In the genomic region with DNA sequence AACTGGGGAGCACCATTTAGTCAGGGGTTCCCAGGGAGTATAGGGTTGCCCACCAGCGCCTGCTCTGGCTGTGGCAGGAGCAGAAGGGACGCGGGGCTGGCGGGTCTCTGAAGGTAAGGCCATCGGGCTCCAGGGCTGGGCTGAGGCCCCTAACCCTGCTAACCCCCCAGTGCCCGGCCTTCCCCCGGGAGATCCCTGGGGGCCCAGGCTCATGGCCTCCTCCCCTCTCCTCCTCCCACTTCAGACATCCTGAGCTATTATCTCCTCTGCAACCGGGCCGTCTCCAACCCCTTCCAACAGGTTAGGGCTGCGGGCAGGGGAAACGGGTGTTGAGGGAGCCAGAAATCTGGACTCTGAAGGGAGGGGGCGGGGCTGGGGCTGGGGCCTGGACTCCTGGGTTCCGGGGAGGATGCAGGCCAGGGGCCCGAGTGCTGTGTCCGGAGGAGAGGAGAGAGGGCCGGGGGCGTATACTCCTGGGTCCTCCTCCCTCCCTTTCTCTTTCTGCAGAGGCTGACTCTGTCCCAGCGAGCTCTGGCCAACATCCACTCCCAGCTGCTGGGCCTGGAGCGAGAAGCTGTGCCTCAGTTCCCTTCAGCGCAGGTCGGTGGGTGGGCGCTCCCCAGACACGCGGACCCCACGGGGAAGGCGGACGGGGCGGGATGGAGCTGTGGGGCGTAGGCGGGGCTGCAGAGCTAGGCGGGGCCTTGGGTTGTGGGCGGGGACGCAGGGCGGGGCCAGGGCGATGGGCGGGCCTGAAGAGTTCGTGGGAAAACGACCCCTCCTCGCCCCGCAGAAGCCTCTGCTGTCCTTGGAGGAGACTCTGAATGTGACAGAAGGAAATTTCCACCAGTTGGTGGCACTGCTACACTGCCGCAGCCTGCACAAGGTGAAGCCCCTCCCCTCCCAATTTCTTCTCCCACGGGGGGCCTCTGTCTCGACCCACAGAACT, we compare ENCODE assay signal across 10 cellular contexts. TPM values are rescaled to one million over a fixed set of nuclear protein-coding genes. Genes with fewer than 3 reads are reported as not detected.
DNase-seq lines count a peak whose midpoint lies in the region; ATAC-seq, FAIRE-seq and TF ChIP-seq lines count a peak whose summit lies in the region.
"Had no signal": no experiment of that assay in that cellular context is flagged by ENCODE, and none has a peak within 500 bp of the region (broad histone marks: within the 10 kb centered on the region; RNA-seq: fewer than 3 reads in every experiment).

No MANE protein-coding gene starts in this region.

- ATAC-seq in naive thymus-derived CD8-positive, alpha-beta T cell: peak; percentile 82 to 86
- ATAC-seq in HG02678 (IDR thresholded peaks at IDR 0.05; ENCODE audit: unreplicated experiment) (no peak), GM18858 (IDR thresholded peaks at IDR 0.05; ENCODE audit: unreplicated experiment) (no peak)

- no peak for TF ChIP-seq POLR2A in endothelial cell of umbilical vein (IDR thresholded peaks at IDR 0.05; ENCODE audit: low read depth, low read length)
- TF ChIP-seq POLR2A in tibial nerve (IDR thresholded peaks at IDR 0.05): no peak

- H3K4me1 Mint-ChIP-seq in naive thymus-derived CD8-positive, alpha-beta T cell: peaks cover 16 to 39% (median 26%) of the 10 kb centered on the region in 4 donors

- no peaks in the 10 kb centered on the region for H3K36me3 Mint-ChIP-seq in naive thymus-derived CD8-positive, alpha-beta T cell

- H3K4me3 ChIP-seq in BE2C (ENCODE audit: low read depth, low read length) (no peak overlapping the region), endothelial cell of umbilical vein (replicated peaks in 1 of 3; ENCODE audit: insufficient read depth in 1 of 3, low read depth in 1 of 3, low read length in 3 of 3) (peak overlapping the region in 1 of 3 experiments; percentile 17), tibial nerve (peak overlapping the region in 3 of 4 donors; percentile 17 to 44 (median 19))

- H3K4me3 Mint-ChIP-seq in naive thymus-derived CD8-positive, alpha-beta T cell: peak overlapping the region in 9 of 10 donors; percentile 32 to 68 (median 55)

- no peaks in the 10 kb centered on the region for H3K36me3 ChIP-seq in BE2C
- H3K36me3 ChIP-seq in endothelial cell of umbilical vein (ENCODE audit: control insufficient read depth in 2 of 2, extremely low read depth in 1 of 2, insufficient read depth in 2 of 2, low read length in 2 of 2): no peaks in the 10 kb centered on the region
- H3K36me3 ChIP-seq in tibial nerve: no peaks in the 10 kb centered on the region

- no peaks in the 10 kb centered on the region for H3K9me3 Mint-ChIP-seq in naive thymus-derived CD8-positive, alpha-beta T cell

- H3K27ac Mint-ChIP-seq in naive thymus-derived CD8-positive, alpha-beta T cell: peak overlapping the region in 3 of 10 donors; percentile 38 to 72 (median 63)

- TF ChIP-seq EP300 in tibial nerve (IDR thresholded peaks at IDR 0.05): no peak

- H3K9me1 ChIP-seq in endothelial cell of umbilical vein (replicated peaks; ENCODE audit: control insufficient read depth, extremely low read depth, insufficient read depth, low read length): no peaks in the 10 kb centered on the region

- no TSS peak for BruUV-seq in endothelial cell of umbilical vein (replicated peaks; lab: Mats Ljungman, UMichigan)

- DNase-seq in BE2C (peak; percentile 74), HT-29 (ENCODE audit: low spot score) (peak; percentile 41), endothelial cell of umbilical vein (ENCODE audit: low read depth, low spot score) (peak; percentile 49), tibial nerve (ENCODE audit: low spot score in 2 of 2) (no peak)
- peak; percentile 49 for DNase-seq in activated CD4-positive, alpha-beta T cell treated with anti-CD3 and anti-CD28 coated beads, Interleukin-2, amount 50 U/mL, for 1 hour
- peak in 8 of 10 donors; percentile 31 to 61 (median 42) for DNase-seq in naive thymus-derived CD8-positive, alpha-beta T cell

- no peaks in the 10 kb centered on the region for H4K20me1 ChIP-seq in endothelial cell of umbilical vein (replicated peaks; ENCODE audit: control insufficient read depth, extremely low read depth, insufficient read depth, low read length)

- H3K27me3 Mint-ChIP-seq in naive thymus-derived CD8-positive, alpha-beta T cell: peaks cover 8 to 24% (median 13%) of the 10 kb centered on the region in 5 donors

- CTCF ChIA-PET in endothelial cell of umbilical vein (lab: Charles Lee): interaction anchor here (0.6 to 4.1 kb wide), 2 partner anchors 8 to 1414 kb away, joined by 3 to 21 read pairs; no protein-coding TSS in a partner anchor

- TF ChIP-seq CTCF in BE2C (IDR thresholded peaks at IDR 0.05; ENCODE audit: low read depth, low read length) (peak; percentile 37; the same call in 1 of the 2 replicates), endothelial cell of umbilical vein (IDR thresholded peaks at IDR 0.05; ENCODE audit: extremely low read depth in 1 of 2, insufficient read depth in 1 of 2, low read depth in 1 of 2, low read length in 2 of 2) (no peak), tibial nerve (IDR thresholded peaks at IDR 0.05) (peak in 2 of 5 experiments; percentile 20 to 24)

- H2AFZ ChIP-seq in endothelial cell of umbilical vein (ENCODE audit: low read depth, low read length): peak overlapping the region; percentile 75

- no peak overlapping the region for H3K9ac ChIP-seq in endothelial cell of umbilical vein (replicated peaks; ENCODE audit: extremely low read depth, insufficient read depth, low read length)

- H3K4me1 ChIP-seq in BE2C: no peaks in the 10 kb centered on the region; the same call in 1 of the 2 replicates
- no peaks in the 10 kb centered on the region for H3K4me1 ChIP-seq in endothelial cell of umbilical vein (ENCODE audit: control insufficient read depth, extremely low read depth, insufficient read depth, low read length)
- peaks cover 0 to 46% (median 20%) of the 10 kb centered on the region in 4 donors for H3K4me1 ChIP-seq in tibial nerve

- H3K79me2 ChIP-seq in endothelial cell of umbilical vein (ENCODE audit: control insufficient read depth, insufficient read depth, low read length): no peaks in the 10 kb centered on the region

- dilution Hi-C loops in endothelial cell of umbilical vein (cut with MboI; ENCODE audit: extremely low pct_ligation_motif_present, low sequenced_read_pairs): no loop called here

- H3K27ac ChIP-seq in endothelial cell of umbilical vein (ENCODE audit: insufficient read depth, low read depth, low read length) (no peak overlapping the region), tibial nerve (peak overlapping the region in 2 of 4 donors; percentile 10 to 36)
- H3K27ac ChIP-seq: HL-60 had no signal

- POLR2A ChIA-PET in endothelial cell of umbilical vein (lab: Charles Lee): no interaction called here
- POLR2A ChIA-PET in naive thymus-derived CD8-positive, alpha-beta T cell (lab: Charles Lee): interaction anchor here (0.5 to 1.9 kb wide), 2 partner anchors 18 to 627 kb away, joined by 3 to 5 read pairs; a partner anchor contains a TSS

- no peaks in the 10 kb centered on the region; the same call in 1 of the 2 replicates for H3K9me3 ChIP-seq in BE2C
- H3K9me3 ChIP-seq in endothelial cell of umbilical vein (replicated peaks; ENCODE audit: control insufficient read depth, insufficient read depth, low read length): no peaks in the 10 kb centered on the region
- no peaks in the 10 kb centered on the region for H3K9me3 ChIP-seq in tibial nerve

- H3K27me3 ChIP-seq in BE2C: peaks cover 60% of the 10 kb centered on the region
- peaks cover 0 to 2% of the 10 kb centered on the region in 2 experiments for H3K27me3 ChIP-seq in endothelial cell of umbilical vein (ENCODE audit: control insufficient read depth in 2 of 2, insufficient read depth in 2 of 2, low read length in 2 of 2)
- peaks cover 0 to 45% of the 10 kb centered on the region in 2 donors for H3K27me3 ChIP-seq in tibial nerve

- 6 to 11% methylated on average over 31 to 37 of the region's 43 CpGs for WGBS in tibial nerve, 2 donors

- intact Hi-C loops in endothelial cell of umbilical vein (cut with micrococcal nuclease): no loop called here

- peak; percentile 44 for FAIRE-seq in endothelial cell of umbilical vein (lab: Jason Lieb, UNC)

- H3K4me2 ChIP-seq in endothelial cell of umbilical vein (ENCODE audit: insufficient read depth, low read length): no peak overlapping the region

RNA-seq across cellular contexts. Expression of a gene that starts 15.3 kb away (rescaled TPM):
- 1.6 TPM for polyA plus RNA-seq in BE2C (2012; ENCODE audit: insufficient read depth, insufficient read length, low read depth)
- total RNA-seq in HT-29 (2014; rRNA removed; shearing (Covaris generic)): not detected in 2 replicates
- total RNA-seq in endothelial cell of umbilical vein (not detected in 2 replicates), tibial nerve (10 to 100 TPM; 21.0 to 50.0 (median 34.9) TPM)
- not detected in 2 replicates for polyA plus RNA-seq in endothelial cell of umbilical vein
- polyA plus RNA-seq in endothelial cell of umbilical vein (2011; cell fraction: cytosol; rRNA removed): not detected in 2 replicates
- not detected in 2 replicates for polyA plus RNA-seq in endothelial cell of umbilical vein (2011; cell fraction: nucleus; rRNA removed)
- 0.16 and 0.41 TPM in 2 replicates for polyA plus RNA-seq in endothelial cell of umbilical vein (2012)
- not detected in 2 replicates for polyA minus RNA-seq in endothelial cell of umbilical vein
- not detected for polyA minus RNA-seq in endothelial cell of umbilical vein (2011; cell fraction: cytosol; rRNA and poly(A)+ RNA removed)
- not detected in 2 replicates for polyA minus RNA-seq in endothelial cell of umbilical vein (2011; cell fraction: nucleus; rRNA and poly(A)+ RNA removed)
- not detected for total RNA-seq in naive thymus-derived CD8-positive, alpha-beta T cell
- under 1 TPM in 2 of 3 donors, not detected in 1; 0.04 to 0.65 TPM for polyA plus RNA-seq in naive thymus-derived CD8-positive, alpha-beta T cell

RNA-seq across cellular contexts. Expression of a gene that starts 18.4 kb away (rescaled TPM):
- 163 TPM for polyA plus RNA-seq in BE2C (2012; ENCODE audit: insufficient read depth, insufficient read length, low read depth)
- total RNA-seq in HT-29 (2014; rRNA removed; shearing (Covaris generic)): 153 TPM in 2 replicates
- total RNA-seq in endothelial cell of umbilical vein (213 and 218 TPM in 2 replicates), tibial nerve (100 to 1,000 TPM; 189 to 389 (median 285) TPM)
- 130 and 134 TPM in 2 replicates for polyA plus RNA-seq in endothelial cell of umbilical vein
- 15.7 and 31.4 TPM in 2 replicates for polyA plus RNA-seq in endothelial cell of umbilical vein (2011; cell fraction: cytosol; rRNA removed)
- polyA plus RNA-seq in endothelial cell of umbilical vein (2011; cell fraction: nucleus; rRNA removed): 910 and 958 TPM in 2 replicates
- 88.4 and 126 TPM in 2 replicates for polyA plus RNA-seq in endothelial cell of umbilical vein (2012)
- 105 and 107 TPM in 2 replicates for polyA minus RNA-seq in endothelial cell of umbilical vein
- 9.1 TPM for polyA minus RNA-seq in endothelial cell of umbilical vein (2011; cell fraction: cytosol; rRNA and poly(A)+ RNA removed)
- 160 and 181 TPM in 2 replicates for polyA minus RNA-seq in endothelial cell of umbilical vein (2011; cell fraction: nucleus; rRNA and poly(A)+ RNA removed)
- total RNA-seq in naive thymus-derived CD8-positive, alpha-beta T cell: 100 to 1,000 TPM; 610 to 639 TPM
- polyA plus RNA-seq in naive thymus-derived CD8-positive, alpha-beta T cell: 1 to 10 TPM; 4.5 to 8.6 (median 6.5) TPM

RNA-seq across cellular contexts. Expression of a gene that starts 33.0 kb away (rescaled TPM):
- polyA plus RNA-seq in BE2C (2012; ENCODE audit: insufficient read depth, insufficient read length, low read depth): 6.1 TPM
- 40.2 and 46.4 TPM in 2 replicates for total RNA-seq in HT-29 (2014; rRNA removed; shearing (Covaris generic))
- total RNA-seq in endothelial cell of umbilical vein (2.8 and 3.2 TPM in 2 replicates), tibial nerve (10 to 100 TPM in 1 of 4 donors, 1 to 10 TPM in 3; 5.9 to 10.3 (median 9.4) TPM)
- 0.97 and 1.5 TPM in 2 replicates for polyA plus RNA-seq in endothelial cell of umbilical vein
- 0.61 and 0.93 TPM in 2 replicates for polyA plus RNA-seq in endothelial cell of umbilical vein (2011; cell fraction: cytosol; rRNA removed)
- 0.70 and 0.76 TPM in 2 replicates for polyA plus RNA-seq in endothelial cell of umbilical vein (2011; cell fraction: nucleus; rRNA removed)
- 1.8 and 3.8 TPM in 2 replicates for polyA plus RNA-seq in endothelial cell of umbilical vein (2012)
- polyA minus RNA-seq in endothelial cell of umbilical vein: 0.74 and 2.1 TPM in 2 replicates
- 7.8 TPM for polyA minus RNA-seq in endothelial cell of umbilical vein (2011; cell fraction: cytosol; rRNA and poly(A)+ RNA removed)
- 0.87 and 3.4 TPM in 2 replicates for polyA minus RNA-seq in endothelial cell of umbilical vein (2011; cell fraction: nucleus; rRNA and poly(A)+ RNA removed)
- 1 to 10 TPM; 5.2 to 5.8 TPM for total RNA-seq in naive thymus-derived CD8-positive, alpha-beta T cell
- polyA plus RNA-seq in naive thymus-derived CD8-positive, alpha-beta T cell: under 1 TPM in 2 of 3 donors, not detected in 1; 0.22 to 0.36 TPM

RNA-seq across cellular contexts. Expression of a gene that starts 42.5 kb away (rescaled TPM):
- polyA plus RNA-seq in BE2C (2012; ENCODE audit: insufficient read depth, insufficient read length, low read depth): not detected
- total RNA-seq in HT-29 (2014; rRNA removed; shearing (Covaris generic)): 59.0 and 72.4 TPM in 2 replicates
- total RNA-seq in endothelial cell of umbilical vein (73.8 and 85.5 TPM in 2 replicates), tibial nerve (10 to 100 TPM; 38.9 to 62.2 (median 50.2) TPM)
- 37.3 and 48.3 TPM in 2 replicates for polyA plus RNA-seq in endothelial cell of umbilical vein
- 10.6 and 30.3 TPM in 2 replicates for polyA plus RNA-seq in endothelial cell of umbilical vein (2011; cell fraction: cytosol; rRNA removed)
- 10.9 and 11.5 TPM in 2 replicates for polyA plus RNA-seq in endothelial cell of umbilical vein (2011; cell fraction: nucleus; rRNA removed)
- 16.2 and 50.4 TPM in 2 replicates for polyA plus RNA-seq in endothelial cell of umbilical vein (2012)
- polyA minus RNA-seq in endothelial cell of umbilical vein: 2.6 and 3.6 TPM in 2 replicates
- polyA minus RNA-seq in endothelial cell of umbilical vein (2011; cell fraction: cytosol; rRNA and poly(A)+ RNA removed): not detected
- polyA minus RNA-seq in endothelial cell of umbilical vein (2011; cell fraction: nucleus; rRNA and poly(A)+ RNA removed): 1.4 and 6.2 TPM in 2 replicates
- total RNA-seq in naive thymus-derived CD8-positive, alpha-beta T cell: not detected
- not detected for polyA plus RNA-seq in naive thymus-derived CD8-positive, alpha-beta T cell
- polyA plus RNA-seq: neural cell had no signal

Comparison
In these comparisons a context has a peak if more than half of its experiments do, and no peak if none do; other contexts are left out.
1. DNase-seq: peak in BE2C (single experiment), HT-29 (single experiment), activated CD4-positive, alpha-beta T cell treated with anti-CD3 and anti-CD28 coated beads, Interleukin-2, amount 50 U/mL, for 1 hour (single experiment), endothelial cell of umbilical vein (single experiment) and naive thymus-derived CD8-positive, alpha-beta T cell (8 of 10); none in tibial nerve (0 of 2).
2. ATAC-seq: peak in naive thymus-derived CD8-positive, alpha-beta T cell (2 of 2); none in HG02678 (single experiment) and GM18858 (single experiment).
3. RNA of a gene that starts 15.3 kb away (total RNA-seq): 21.0 to 50.0 TPM in tibial nerve; not detected in naive thymus-derived CD8-positive, alpha-beta T cell, not detected in HT-29 and not detected in endothelial cell of umbilical vein; every median in the first group is over 10 times any median in the second.